Comparison of ENCODE assay signal across 8 cellular contexts in genomic region chr21:41238081-41238796, GRCh38.
DNase-seq lines count a peak whose midpoint lies in the region; ATAC-seq and TF ChIP-seq lines count a peak whose summit lies in the region.
"Not testable (repeated sequence)": the region's sequence is repeated elsewhere in the genome, so short reads cannot be mapped to it uniquely, and the experiment has no call there.

No MANE protein-coding gene starts in this region.

- H3K36me3 ChIP-seq in ascending aorta = peaks cover 5 to 16% of the 10 kb centered on the region in 2 donors

- not testable (repeated sequence) for H3K27ac Mint-ChIP-seq in MCF 10A (ENCODE audit: low read depth, unreplicated experiment)
- peak overlapping the region; percentile 57 for H3K27ac Mint-ChIP-seq in osteocyte (ENCODE audit: unreplicated experiment)
- H3K27ac Mint-ChIP-seq in stimulated activated memory B cell treated with anti-CD40 and anti-IgM and Interleukin-4, amounts not matched to agents 10 μg/mL and 1 μg/mL and 100 μg/mL, for 72 hours = peak overlapping the region; percentile 40

- peak; percentile 43 to 56 for ATAC-seq in right cardiac atrium
- not testable (repeated sequence) for ATAC-seq in stimulated activated memory B cell treated with anti-CD40 and anti-IgM and Interleukin-4, amounts not matched to agents 10 μg/mL and 1 μg/mL and 100 μg/mL, for 72 hours

- POLR2A ChIA-PET in MCF 10A (lab: Yijun Ruan, JAX) = not testable (repeated sequence)

- peak overlapping the region; percentile 81 to 89 for H3K27ac ChIP-seq in ascending aorta
- not testable (repeated sequence) for H3K27ac ChIP-seq in right cardiac atrium (ENCODE audit: low read length)

- H3K4me3 Mint-ChIP-seq in MCF 10A (ENCODE audit: unreplicated experiment); osteocyte (ENCODE audit: unreplicated experiment); stimulated activated memory B cell treated with anti-CD40 and anti-IgM and Interleukin-4, amounts not matched to agents 10 μg/mL and 1 μg/mL and 100 μg/mL, for 72 hours: not testable (repeated sequence)

- not testable (repeated sequence) for H3K4me1 Mint-ChIP-seq in MCF 10A (ENCODE audit: insufficient read depth, unreplicated experiment)
- peaks cover 14% of the 10 kb centered on the region for H3K4me1 Mint-ChIP-seq in osteocyte (ENCODE audit: unreplicated experiment)
- H3K4me1 Mint-ChIP-seq in stimulated activated memory B cell treated with anti-CD40 and anti-IgM and Interleukin-4, amounts not matched to agents 10 μg/mL and 1 μg/mL and 100 μg/mL, for 72 hours = peaks cover 40% of the 10 kb centered on the region

- H3K9me3 Mint-ChIP-seq in MCF 10A (ENCODE audit: unreplicated experiment); osteocyte (ENCODE audit: unreplicated experiment); stimulated activated memory B cell treated with anti-CD40 and anti-IgM and Interleukin-4, amounts not matched to agents 10 μg/mL and 1 μg/mL and 100 μg/mL, for 72 hours: not testable (repeated sequence)

- H3K9me3 ChIP-seq in ascending aorta; right cardiac atrium (ENCODE audit: control insufficient read depth, low read length): not testable (repeated sequence)

- H3K36me3 Mint-ChIP-seq in MCF 10A (ENCODE audit: insufficient read depth, unreplicated experiment) = peaks cover 15% of the 10 kb centered on the region
- H3K36me3 Mint-ChIP-seq in osteocyte (ENCODE audit: unreplicated experiment) = peaks cover 15% of the 10 kb centered on the region
- H3K36me3 Mint-ChIP-seq in stimulated activated memory B cell treated with anti-CD40 and anti-IgM and Interleukin-4, amounts not matched to agents 10 μg/mL and 1 μg/mL and 100 μg/mL, for 72 hours = peaks cover 37% of the 10 kb centered on the region

- WGBS in right cardiac atrium = 81% methylated on average over 10 of the region's 10 CpGs

- not testable (repeated sequence) for H3K27me3 Mint-ChIP-seq in MCF 10A (ENCODE audit: insufficient read depth, unreplicated experiment); osteocyte (ENCODE audit: unreplicated experiment); stimulated activated memory B cell treated with anti-CD40 and anti-IgM and Interleukin-4, amounts not matched to agents 10 μg/mL and 1 μg/mL and 100 μg/mL, for 72 hours

- DNase-seq in AG10803 (ENCODE audit: low read depth) (peak; percentile 27), ascending aorta (ENCODE audit: low spot score in 2 of 2) (peak; percentile 60 to 89), MCF 10A (ENCODE audit: unreplicated experiment) (peak; percentile 11), dermis microvascular lymphatic vessel endothelial cell (ENCODE audit: low read depth in 2 of 2) (peak; percentile 51 to 77), fibroblast of pulmonary artery (ENCODE audit: low read depth) (peak; percentile 45)
- DNase-seq in right cardiac atrium; osteocyte (ENCODE audit: extremely low spot score, unreplicated experiment): not testable (repeated sequence)

- not testable (repeated sequence) for BruUV-seq in MCF 10A (replicated peaks; lab: Mats Ljungman, UMichigan)

- H3K4me3 ChIP-seq in AG10803 (ENCODE audit: low read length); fibroblast of pulmonary artery (replicated peaks; ENCODE audit: low read depth, low read length); right cardiac atrium (ENCODE audit: low read length): not testable (repeated sequence)
- H3K4me3 ChIP-seq in ascending aorta = peak overlapping the region in 1 of 2 donors; percentile 3

- CTCF ChIA-PET in MCF 10A (lab: Yijun Ruan, JAX) = interaction anchor here (0.6 kb wide), 1 partner anchor 40 kb away, joined by 3 read pairs; no protein-coding TSS in a partner anchor

- intact Hi-C loops in ascending aorta (cut with DNase I); MCF 10A (cut with micrococcal nuclease); right cardiac atrium (cut with DNase I): not testable (repeated sequence)

- not testable (repeated sequence) for TF ChIP-seq CTCF in AG10803 (conservative IDR thresholded peaks at IDR 0.05; ENCODE audit: low read length); ascending aorta (IDR thresholded peaks at IDR 0.05); MCF 10A (IDR thresholded peaks at IDR 0.05; ENCODE audit: unreplicated experiment); fibroblast of pulmonary artery (IDR thresholded peaks at IDR 0.05; ENCODE audit: low read length, missing control alignments); osteocyte (IDR thresholded peaks at IDR 0.05)

- H3K4me1 ChIP-seq in ascending aorta = peaks cover 0 to 38% of the 10 kb centered on the region in 2 donors
- H3K4me1 ChIP-seq in right cardiac atrium (ENCODE audit: control insufficient read depth, insufficient read depth, low read length) = not testable (repeated sequence)

- not testable (repeated sequence) for H3K27me3 ChIP-seq in ascending aorta; right cardiac atrium (ENCODE audit: control insufficient read depth, insufficient read depth)
